In genomic region chr14:69151458-69152180, GRCh38 we compare ENCODE assay signal across 8 cellular contexts. TPM values are rescaled to one million over a fixed set of nuclear protein-coding genes. Genes with fewer than 3 reads are reported as not detected.
A peak's percentile ranks its signal among the peaks of the same experiment; 100 is the strongest.
DNase-seq lines count a peak whose midpoint lies in the region; ATAC-seq, FAIRE-seq and TF ChIP-seq lines count a peak whose summit lies in the region.

No MANE protein-coding gene starts in this region.

- intact Hi-C loops in left lung (cut with DNase I): no loop called here

- peak; percentile 43 for ATAC-seq in HG03196 (IDR thresholded peaks at IDR 0.05; ENCODE audit: unreplicated experiment)
- ATAC-seq in left lung: peak; percentile 71

- no peaks in the 10 kb centered on the region for H3K27me3 ChIP-seq in left lung

- peaks cover 0 to 18% of the 10 kb centered on the region in 2 donors for H3K36me3 ChIP-seq in left lung

- peak; percentile 73 for FAIRE-seq in GM18507 (lab: Jason Lieb, UNC)

- peak; percentile 33 to 53 for TF ChIP-seq CTCF in left lung (IDR thresholded peaks at IDR 0.05)

- H3K4me3 ChIP-seq in left lung: peak overlapping the region; percentile 78 to 96

- H3K9me3 ChIP-seq in left lung: no peaks in the 10 kb centered on the region

- DNase-seq in 8988T (peak; percentile 77), GM18507 (ENCODE audit: extremely low spot score, insufficient read length, low read depth) (peak; percentile 71), NCI-H526 (lab: John Stamatoyannopoulos, UW) (peak; percentile 10 to 86), dedifferentiated amniotic fluid mesenchymal stem cell (ENCODE audit: extremely low spot score) (peak; percentile 30), left lung (peak; percentile 72 to 94)
- peak; percentile 75 for DNase-seq in activated CD4-positive, alpha-beta T cell treated with anti-CD3 and anti-CD28 coated beads, Interleukin-2, amount 50 U/mL, for 1 hour
- DNase-seq in stimulated activated CD4-positive, alpha-beta T cell treated with anti-CD3 and anti-CD28 coated beads, Interleukin-2, amount 100 ng/mL, for 48 hours: peak; percentile 63 to 74

- H3K4me1 ChIP-seq in left lung: peaks cover 9 to 41% of the 10 kb centered on the region in 2 donors

- peak overlapping the region; percentile 93 to 96 for H3K27ac ChIP-seq in left lung

RNA-seq across cellular contexts. Expression of gene DCAF5, which starts 1.3 kb away (rescaled TPM):
- 10 to 100 TPM; 45.9 to 46.9 TPM for total RNA-seq in left lung

RNA-seq across cellular contexts. Expression of gene EXD2, which starts 39.7 kb away (rescaled TPM):
- 10 to 100 TPM; 24.0 to 25.4 TPM for total RNA-seq in left lung

Comparison
In these comparisons a context has a peak if more than half of its experiments do, and no peak if none do; other contexts are left out.
1. Peak in every context shown above with its lines: DNase-seq, ATAC-seq, H3K4me3 ChIP-seq and H3K27ac ChIP-seq.
2. DNase-seq: peak in every context shown above with its lines; median percentile 83 in left lung; 77 in 8988T; 75 in activated CD4-positive, alpha-beta T cell treated with anti-CD3 and anti-CD28 coated beads, Interleukin-2, amount 50 U/mL, for 1 hour; 71 in GM18507; 68 in stimulated activated CD4-positive, alpha-beta T cell treated with anti-CD3 and anti-CD28 coated beads, Interleukin-2, amount 100 ng/mL, for 48 hours; 48 in NCI-H526; 30 in dedifferentiated amniotic fluid mesenchymal stem cell.